Comparison of ENCODE assay signal across 3 cellular contexts in genomic region chr17:22268912-22269220, GRCh38.
TF ChIP-seq lines count a peak whose summit lies in the region.

No MANE protein-coding gene starts in this region.

TF ChIP-seq in SK-N-SH treated with all-trans-retinoic acid at 6 μM for 48 hours, 23 proteins besides CTCF, POLR2A, EP300 and RAD21:
- TF ChIP-seq CREB5 (CRISPR knock-in tag; IDR thresholded peaks at IDR 0.05; ENCODE audit: low read depth) (no peak), ZNF565 (CRISPR knock-in tag; conservative IDR thresholded peaks at IDR 0.05; ENCODE audit: low read depth) (no peak), ZC3H10 (CRISPR knock-in tag; IDR thresholded peaks at IDR 0.05) (no peak), SNAI2 (CRISPR knock-in tag; IDR thresholded peaks at IDR 0.05) (no peak), CSDC2 (CRISPR knock-in tag; IDR thresholded peaks at IDR 0.05) (no peak), ESRRG (CRISPR knock-in tag; IDR thresholded peaks at IDR 0.05) (no peak), TSHZ2 (CRISPR knock-in tag; IDR thresholded peaks at IDR 0.05) (no peak), ZFP3 (CRISPR knock-in tag; IDR thresholded peaks at IDR 0.05) (no peak)

TF ChIP-seq in SK-N-SH, 30 proteins besides CTCF, POLR2A, EP300 and RAD21 (continued from another document):
- TF ChIP-seq, protein P1, sequence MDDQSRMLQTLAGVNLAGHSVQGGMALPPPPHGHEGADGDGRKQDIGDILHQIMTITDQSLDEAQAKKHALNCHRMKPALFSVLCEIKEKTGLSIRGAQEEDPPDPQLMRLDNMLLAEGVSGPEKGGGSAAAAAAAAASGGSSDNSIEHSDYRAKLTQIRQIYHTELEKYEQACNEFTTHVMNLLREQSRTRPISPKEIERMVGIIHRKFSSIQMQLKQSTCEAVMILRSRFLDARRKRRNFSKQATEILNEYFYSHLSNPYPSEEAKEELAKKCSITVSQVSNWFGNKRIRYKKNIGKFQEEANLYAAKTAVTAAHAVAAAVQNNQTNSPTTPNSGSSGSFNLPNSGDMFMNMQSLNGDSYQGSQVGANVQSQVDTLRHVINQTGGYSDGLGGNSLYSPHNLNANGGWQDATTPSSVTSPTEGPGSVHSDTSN (IDR thresholded peaks at IDR 0.05), result no peak
- TF ChIP-seq RCOR1 (IDR thresholded peaks at IDR 0.05; ENCODE audit: low read length), result no peak
- TF ChIP-seq USF2 (IDR thresholded peaks at IDR 0.05; ENCODE audit: borderline replicate concordance, low read depth, low read length), result no peak
- TF ChIP-seq NRF1 (IDR thresholded peaks at IDR 0.05; ENCODE audit: low read depth, low read length), result no peak
- TF ChIP-seq, protein P2, sequence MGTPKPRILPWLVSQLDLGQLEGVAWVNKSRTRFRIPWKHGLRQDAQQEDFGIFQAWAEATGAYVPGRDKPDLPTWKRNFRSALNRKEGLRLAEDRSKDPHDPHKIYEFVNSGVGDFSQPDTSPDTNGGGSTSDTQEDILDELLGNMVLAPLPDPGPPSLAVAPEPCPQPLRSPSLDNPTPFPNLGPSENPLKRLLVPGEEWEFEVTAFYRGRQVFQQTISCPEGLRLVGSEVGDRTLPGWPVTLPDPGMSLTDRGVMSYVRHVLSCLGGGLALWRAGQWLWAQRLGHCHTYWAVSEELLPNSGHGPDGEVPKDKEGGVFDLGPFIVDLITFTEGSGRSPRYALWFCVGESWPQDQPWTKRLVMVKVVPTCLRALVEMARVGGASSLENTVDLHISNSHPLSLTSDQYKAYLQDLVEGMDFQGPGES (IDR thresholded peaks at IDR 0.05; ENCODE audit: low read depth, low read length), result no peak
- no peak for TF ChIP-seq MAX (IDR thresholded peaks at IDR 0.05; ENCODE audit: low read depth)
- TF ChIP-seq REST (IDR thresholded peaks at IDR 0.05; ENCODE audit: low read depth, low read length), result no peak
TF ChIP-seq in SK-N-SH: peak in this region for 0.

TF ChIP-seq in K562, 482 proteins besides CTCF, POLR2A, EP300 and RAD21 (continued from another document):
- TF ChIP-seq, protein P3, sequence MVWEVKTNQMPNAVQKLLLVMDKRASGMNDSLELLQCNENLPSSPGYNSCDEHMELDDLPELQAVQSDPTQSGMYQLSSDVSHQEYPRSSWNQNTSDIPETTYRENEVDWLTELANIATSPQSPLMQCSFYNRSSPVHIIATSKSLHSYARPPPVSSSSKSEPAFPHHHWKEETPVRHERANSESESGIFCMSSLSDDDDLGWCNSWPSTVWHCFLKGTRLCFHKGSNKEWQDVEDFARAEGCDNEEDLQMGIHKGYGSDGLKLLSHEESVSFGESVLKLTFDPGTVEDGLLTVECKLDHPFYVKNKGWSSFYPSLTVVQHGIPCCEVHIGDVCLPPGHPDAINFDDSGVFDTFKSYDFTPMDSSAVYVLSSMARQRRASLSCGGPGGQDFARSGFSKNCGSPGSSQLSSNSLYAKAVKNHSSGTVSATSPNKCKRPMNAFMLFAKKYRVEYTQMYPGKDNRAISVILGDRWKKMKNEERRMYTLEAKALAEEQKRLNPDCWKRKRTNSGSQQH (CRISPR knock-in tag; IDR thresholded peaks at IDR 0.05), result no peak
- TF ChIP-seq DNMT1 (IDR thresholded peaks at IDR 0.05), result no peak
- no peak for TF ChIP-seq NCOA1 (IDR thresholded peaks at IDR 0.05; ENCODE audit: low read depth)
- no peak for TF ChIP-seq YY1 (IDR thresholded peaks at IDR 0.05; ENCODE audit: borderline replicate concordance in 1 of 3, control insufficient read depth in 1 of 3, extremely low read depth in 1 of 3, insufficient read depth in 3 of 3, insufficient read length in 1 of 3, insufficient replicate concordance in 2 of 3, low read depth in 1 of 3, low read length in 2 of 3)
- no peak for TF ChIP-seq PHB2 (IDR thresholded peaks at IDR 0.05; ENCODE audit: low read depth)
- no peak for TF ChIP-seq PKNOX1 (IDR thresholded peaks at IDR 0.05)
- no peak for TF ChIP-seq RUNX1 (IDR thresholded peaks at IDR 0.05; ENCODE audit: low read depth)
- TF ChIP-seq NKRF (IDR thresholded peaks at IDR 0.05; ENCODE audit: borderline replicate concordance), result no peak
- TF ChIP-seq POLR3G (IDR thresholded peaks at IDR 0.05; ENCODE audit: extremely low read depth, insufficient read length, insufficient replicate concordance), result no peak
- no peak for TF ChIP-seq MTF1 (CRISPR knock-in tag; IDR thresholded peaks at IDR 0.05; ENCODE audit: borderline replicate concordance)
- no peak for TF ChIP-seq ZNF778 (CRISPR knock-in tag; IDR thresholded peaks at IDR 0.05)
- no peak for TF ChIP-seq PHB (CRISPR knock-in tag; IDR thresholded peaks at IDR 0.05)
- TF ChIP-seq SRSF7 (optimal IDR thresholded peaks at IDR 0.05; ENCODE audit: low read depth, low read length), result no peak
